8 cellular contexts compared by ENCODE assay signal in the genomic region with DNA sequence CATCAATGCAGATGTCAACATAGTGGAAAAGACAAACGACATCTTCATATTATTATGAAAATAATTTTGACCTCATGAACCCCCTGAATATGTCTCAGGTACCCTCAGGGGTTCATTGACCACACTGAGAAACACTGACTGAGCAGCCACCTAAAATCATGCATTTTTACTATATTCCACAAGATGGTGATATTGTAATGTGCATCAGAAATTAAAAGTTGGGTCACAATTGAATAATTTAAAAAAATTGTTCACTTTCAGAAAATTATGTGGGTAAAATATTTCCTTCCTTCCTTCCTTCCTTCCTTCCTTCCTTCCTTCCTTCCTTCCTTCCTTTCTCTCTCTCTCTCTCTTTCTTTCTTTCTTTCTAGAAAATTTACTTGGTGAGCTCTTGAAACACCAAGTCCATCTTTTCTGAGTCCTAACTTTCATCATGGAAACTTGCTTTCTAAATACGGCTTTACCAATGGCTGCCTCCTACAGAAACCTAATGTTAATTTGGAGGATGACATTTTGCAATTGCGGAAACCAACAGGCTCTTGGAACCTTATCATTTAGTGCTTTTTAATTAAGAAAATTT.
DNase-seq lines count a peak whose midpoint lies in the region; ATAC-seq and TF ChIP-seq lines count a peak whose summit lies in the region.

No MANE protein-coding gene starts in this region.

- WGBS in body of pancreas, 2 donors, result 21 to 26% methylated on average over 3 of the region's 3 CpGs

- no peak overlapping the region for H3K27ac ChIP-seq in CD8-positive, alpha-beta T cell (ENCODE audit: low read depth, low read length)
- H3K27ac ChIP-seq in body of pancreas, result no peak overlapping the region
- no peak overlapping the region for H3K27ac ChIP-seq in neural cell (ENCODE audit: low read length)

- peak overlapping the region; percentile 85 for H3K27ac Mint-ChIP-seq in CD8-positive, alpha-beta T cell

- intact Hi-C loops in CD8-positive, alpha-beta T cell (cut with DNase I, micrococcal nuclease), result loop anchor here (1.0 to 10.0 kb wide), 11 partner anchors 39 to 897 kb away; no protein-coding TSS in a partner anchor
- intact Hi-C loops in body of pancreas (cut with DNase I), result no loop called here

- H3K4me3 Mint-ChIP-seq in CD8-positive, alpha-beta T cell, result no peak overlapping the region

- no peaks in the 10 kb centered on the region for H3K9me3 Mint-ChIP-seq in CD8-positive, alpha-beta T cell

- H3K27me3 ChIP-seq in CD8-positive, alpha-beta T cell (ENCODE audit: insufficient read depth, low read length), result no peaks in the 10 kb centered on the region
- no peaks in the 10 kb centered on the region for H3K27me3 ChIP-seq in body of pancreas
- H3K27me3 ChIP-seq in neural cell (ENCODE audit: insufficient read depth, low read depth, low read length), result no peaks in the 10 kb centered on the region

- TF ChIP-seq CTCF in CD8-positive, alpha-beta T cell (IDR thresholded peaks at IDR 0.05), result peak; percentile 68
- TF ChIP-seq CTCF in body of pancreas (IDR thresholded peaks at IDR 0.05) (peak in 5 of 7 experiments; percentile 29 to 56 (median 44)), neural cell (IDR thresholded peaks at IDR 0.05; ENCODE audit: poor library complexity, severe bottlenecking) (peak; percentile 70)

- H3K4me1 ChIP-seq in CD8-positive, alpha-beta T cell (ENCODE audit: insufficient read depth, low read length), result no peaks in the 10 kb centered on the region
- no peaks in the 10 kb centered on the region for H3K4me1 ChIP-seq in body of pancreas

- H4K20me1 ChIP-seq in neural cell (ENCODE audit: insufficient read depth), result no peaks in the 10 kb centered on the region

- H3K79me2 ChIP-seq in neural cell (replicated peaks; ENCODE audit: insufficient read depth, low read length), result no peaks in the 10 kb centered on the region

- TF ChIP-seq RAD21 in neural cell (conservative IDR thresholded peaks at IDR 0.05), result peak; percentile 79

- POLR2A ChIA-PET in CD8-positive, alpha-beta T cell (lab: Charles Lee), result interaction anchor here (0.7 kb wide), 1 partner anchor 40 kb away, joined by 3 read pairs; no protein-coding TSS in a partner anchor

- no peaks in the 10 kb centered on the region for H3K9me3 ChIP-seq in CD8-positive, alpha-beta T cell (ENCODE audit: low read length)
- no peaks in the 10 kb centered on the region for H3K9me3 ChIP-seq in body of pancreas
- H3K9me3 ChIP-seq in neural cell (ENCODE audit: low read length), result no peaks in the 10 kb centered on the region

- H3K36me3 ChIP-seq in CD8-positive, alpha-beta T cell (ENCODE audit: insufficient read depth, low read length), result no peaks in the 10 kb centered on the region
- H3K36me3 ChIP-seq in body of pancreas (replicated peaks in 1 of 2; ENCODE audit: insufficient read depth in 1 of 2, low read depth in 2 of 2) (no peaks in the 10 kb centered on the region), neural cell (ENCODE audit: insufficient read depth, low read length) (no peaks in the 10 kb centered on the region)

- no peaks in the 10 kb centered on the region for H3K27me3 Mint-ChIP-seq in CD8-positive, alpha-beta T cell (ENCODE audit: low read depth)

- H3K36me3 Mint-ChIP-seq in CD8-positive, alpha-beta T cell, result no peaks in the 10 kb centered on the region

- no peak for DNase-seq in CD8-positive, alpha-beta T cell
- DNase-seq in Jurkat, Clone E6-1 (ENCODE audit: low read depth, low spot score), result peak; percentile 32
- DNase-seq in body of pancreas (no peak), NCI-H1436 treated with DMSO at 0.1 percent for 48 hours (lab: John Stamatoyannopoulos, UW) (no peak)

- H2AFZ ChIP-seq in neural cell (ENCODE audit: low read depth, low read length), result no peak overlapping the region

- H3K4me1 Mint-ChIP-seq in CD8-positive, alpha-beta T cell (ENCODE audit: low read depth), result no peaks in the 10 kb centered on the region

- CTCF ChIA-PET in CD8-positive, alpha-beta T cell (lab: Charles Lee), result interaction anchor here (0.6 to 1.8 kb wide), 20 partner anchors 278 to 894 kb away, joined by 3 to 8 read pairs (median 3); partner anchors contain the start of gene GPR174

- no peak overlapping the region for H3K4me3 ChIP-seq in CD8-positive, alpha-beta T cell (ENCODE audit: low read depth, low read length)
- no peak overlapping the region for H3K4me3 ChIP-seq in Jurkat, Clone E6-1 (ENCODE audit: low read length)
- no peak overlapping the region for H3K4me3 ChIP-seq in body of pancreas
- no peak overlapping the region for H3K4me3 ChIP-seq in neural cell (ENCODE audit: low read length)

- H3K9ac ChIP-seq in neural cell (ENCODE audit: low read length), result no peak overlapping the region

- TF ChIP-seq EP300 in neural cell (conservative IDR thresholded peaks at IDR 0.05; ENCODE audit: poor library complexity, severe bottlenecking), result no peak

- H3K4me2 ChIP-seq in neural cell (ENCODE audit: low read length), result no peak overlapping the region

- no peaks in the 10 kb centered on the region for H3K9me2 ChIP-seq in neural cell (ENCODE audit: insufficient read depth, low read length)

- no peak for TF ChIP-seq POLR2A in body of pancreas (IDR thresholded peaks at IDR 0.05)

- ATAC-seq in CD8-positive, alpha-beta T cell, result no peak
- ATAC-seq in body of pancreas (no peak), GM21526 (IDR thresholded peaks at IDR 0.05; ENCODE audit: low FRiP score, unreplicated experiment) (no peak), GM21786 (IDR thresholded peaks at IDR 0.05; ENCODE audit: unreplicated experiment) (no peak), GM21576 (IDR thresholded peaks at IDR 0.05; ENCODE audit: unreplicated experiment) (no peak)

- no peaks in the 10 kb centered on the region for H3F3A ChIP-seq in neural cell (ENCODE audit: insufficient read depth, low read length, poor library complexity, severe bottlenecking)

TF ChIP-seq in neural cell, 6 proteins besides CTCF, POLR2A, EP300 and RAD21:
- TF ChIP-seq MXI1 (conservative IDR thresholded peaks at IDR 0.05; ENCODE audit: poor library complexity, severe bottlenecking) (no peak), REST (IDR thresholded peaks at IDR 0.05; ENCODE audit: borderline replicate concordance) (no peak), SMC3 (conservative IDR thresholded peaks at IDR 0.05; ENCODE audit: poor library complexity) (peak; percentile 79), POLR2AphosphoS5 (IDR thresholded peaks at IDR 0.05) (no peak), EZH2 (IDR thresholded peaks at IDR 0.05; ENCODE audit: borderline replicate concordance, insufficient read depth, low read length, poor library complexity, severe bottlenecking) (no peak), TAF1 (IDR thresholded peaks at IDR 0.05; ENCODE audit: low read depth) (no peak)
